In genomic region chr1:162135271-162135775, GRCh38 we compare ENCODE assay signal across 1 cellular context.
TF ChIP-seq lines count a peak whose summit lies in the region.

No MANE protein-coding gene starts in this region.

TF ChIP-seq in GM23338, 12 proteins besides CTCF, POLR2A, EP300 and RAD21 (continued from another document):
- TF ChIP-seq ZNF331 (CRISPR knock-in tag; IDR thresholded peaks at IDR 0.05; ENCODE audit: low read depth) (no peak), REST (IDR thresholded peaks at IDR 0.05; ENCODE audit: unreplicated experiment) (no peak), NANOG (IDR thresholded peaks at IDR 0.05; ENCODE audit: borderline replicate concordance) (no peak), ETS1 (IDR thresholded peaks at IDR 0.05) (no peak), POLR2AphosphoS5 (IDR thresholded peaks at IDR 0.05; ENCODE audit: low read depth) (no peak), EZH2 (IDR thresholded peaks at IDR 0.05; ENCODE audit: low read depth, unreplicated experiment) (no peak), JUNB (IDR thresholded peaks at IDR 0.05; ENCODE audit: unreplicated experiment) (no peak)
